16 cellular contexts compared by ENCODE assay signal in genomic region chr6:13451181-13451700, GRCh38.
"Had no signal": no experiment of that assay in that cellular context is flagged by ENCODE, and none has a peak within 500 bp of the region (broad histone marks: within the 10 kb centered on the region; RNA-seq: fewer than 3 reads in every experiment).

No MANE protein-coding gene starts in this region.

- H3K4me3 ChIP-seq: lung, skin epidermis had no signal

- H3K4me3 Mint-ChIP-seq: activated naive CD8-positive, alpha-beta T cell; nephron; type B pancreatic cell had no signal

- H3K27me3 ChIP-seq: brain microvascular endothelial cell, foreskin keratinocyte had no signal

- H3K9me3 Mint-ChIP-seq: nephron, type B pancreatic cell had no signal

- ATAC-seq: foreskin keratinocyte had no signal

- H3K36me3 Mint-ChIP-seq: activated naive CD8-positive, alpha-beta T cell; type B pancreatic cell had no signal

- H3K27ac Mint-ChIP-seq: activated naive CD8-positive, alpha-beta T cell; nephron; type B pancreatic cell had no signal

- H3K9me3 ChIP-seq: SK-N-SH had no signal

- H3K27ac ChIP-seq: brain microvascular endothelial cell, foreskin keratinocyte, skin epidermis had no signal

- H3K27me3 Mint-ChIP-seq: activated naive CD8-positive, alpha-beta T cell had no signal

- H3K36me3 ChIP-seq: brain microvascular endothelial cell had no signal

- DNase-seq: activated CD4-positive, alpha-beta T cell treated with anti-CD3 and anti-CD28 coated beads for 48 hours; amygdala; brain microvascular endothelial cell; cerebellar nuclear complex; dermis blood vessel endothelial cell; foreskin keratinocyte; kidney glomerular epithelial cell; occipital lobe; Right ventricle myocardium superior; SK-N-SH; T-helper 1 cell had no signal
